8 cellular contexts compared by ENCODE assay signal in the genomic region with DNA sequence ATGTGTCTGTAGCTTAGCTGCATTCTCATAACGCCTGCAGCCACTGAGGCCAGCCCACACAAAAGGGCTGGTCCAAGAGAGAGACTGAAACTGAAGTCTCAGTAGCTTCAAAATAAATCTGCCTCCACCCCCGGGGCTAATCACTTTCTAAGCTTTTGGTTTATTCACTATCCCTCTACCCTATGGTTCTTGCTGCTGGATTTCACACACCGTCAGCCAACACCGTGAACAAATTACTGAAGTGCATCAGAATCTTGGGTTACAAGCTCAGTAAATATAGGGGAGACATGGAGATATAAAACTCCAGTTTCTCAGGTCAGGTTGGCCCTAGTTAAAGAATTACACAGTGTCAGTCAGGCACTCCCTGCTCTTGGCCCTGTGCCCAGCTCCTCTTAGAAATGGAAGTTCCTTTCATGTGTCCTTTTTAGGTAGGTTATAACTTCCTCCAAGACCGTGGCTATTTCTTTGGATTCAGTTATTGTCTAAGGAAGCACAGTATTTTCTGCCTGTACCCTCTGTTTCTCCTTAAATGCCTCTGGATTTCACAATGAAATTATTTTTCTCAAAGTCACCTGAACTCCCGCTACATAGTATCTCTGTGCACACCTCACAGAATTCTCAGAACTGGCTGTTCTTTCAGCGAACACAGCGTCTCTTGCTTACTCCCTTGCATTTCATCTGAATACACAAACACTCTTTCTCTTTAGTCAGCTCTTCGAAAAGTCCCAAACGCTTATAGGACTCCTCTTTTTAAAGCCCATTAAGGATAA.
DNase-seq lines count a peak whose midpoint lies in the region; ATAC-seq and TF ChIP-seq lines count a peak whose summit lies in the region.

No MANE protein-coding gene starts in this region.

- intact Hi-C loops in left lung (cut with DNase I) = no loop called here

- POLR2A ChIA-PET in SK-N-SH (lab: Yijun Ruan, JAX) = no interaction called here

- CTCF ChIA-PET in SK-N-SH (lab: Yijun Ruan, JAX) = no interaction called here

- no peaks in the 10 kb centered on the region for H4K20me1 ChIP-seq in SK-N-SH (ENCODE audit: insufficient read depth)

- no peaks in the 10 kb centered on the region for H3K79me2 ChIP-seq in SK-N-SH (ENCODE audit: insufficient read depth)

- H3K9me2 ChIP-seq in SK-N-SH = no peaks in the 10 kb centered on the region

- ATAC-seq in GM19463 (IDR thresholded peaks at IDR 0.05; ENCODE audit: unreplicated experiment) = peak; percentile 86
- peak; percentile 82 for ATAC-seq in left lung
- no peak for ATAC-seq in GM19035 (IDR thresholded peaks at IDR 0.05; ENCODE audit: unreplicated experiment)

- H3F3A ChIP-seq in SK-N-SH (replicated peaks; ENCODE audit: insufficient read depth) = no peaks in the 10 kb centered on the region

- H3K36me3 ChIP-seq in left lung (no peaks in the 10 kb centered on the region), SK-N-SH (replicated peaks in 1 of 2; ENCODE audit: control insufficient read depth in 1 of 2, insufficient read depth in 2 of 2, low read length in 1 of 2) (no peaks in the 10 kb centered on the region)

- no peak for TF ChIP-seq EP300 in SK-N-SH (IDR thresholded peaks at IDR 0.05; ENCODE audit: borderline replicate concordance in 1 of 2, low read depth in 1 of 2, low read length in 1 of 2)

- DNase-seq in ELR (ENCODE audit: low read depth) = peak; percentile 19
- peak in 1 of 2 experiments; percentile 79 for DNase-seq in HL-60 (ENCODE audit: low read depth in 1 of 2, low spot score in 1 of 2)
- DNase-seq in activated CD4-positive, alpha-beta T cell treated with anti-CD3 and anti-CD28 coated beads, Interleukin-2, amount 50 U/mL, for 48 hours = peak; percentile 11 to 16
- DNase-seq in left lung = peak; percentile 79 to 80
- no peak for DNase-seq in SW 1271 (lab: John Stamatoyannopoulos, UW)
- DNase-seq in SK-N-SH = no peak

- no peaks in the 10 kb centered on the region for H3K9me3 ChIP-seq in left lung
- H3K9me3 ChIP-seq in SK-N-SH = no peaks in the 10 kb centered on the region

- no peak for TF ChIP-seq CTCF in HL-60 (IDR thresholded peaks at IDR 0.05; ENCODE audit: insufficient read depth, low read length)
- no peak for TF ChIP-seq CTCF in left lung (IDR thresholded peaks at IDR 0.05)
- no peak for TF ChIP-seq CTCF in SK-N-SH (IDR thresholded peaks at IDR 0.05)

- no peak overlapping the region for H3K4me2 ChIP-seq in SK-N-SH

- H3K27me3 ChIP-seq in HL-60 (ENCODE audit: insufficient read depth, poor library complexity, severe bottlenecking) (no peaks in the 10 kb centered on the region), left lung (no peaks in the 10 kb centered on the region), SK-N-SH (ENCODE audit: insufficient read depth) (no peaks in the 10 kb centered on the region)

- no peak overlapping the region for H3K9ac ChIP-seq in SK-N-SH

- 39% methylated on average over 10 of the region's 10 CpGs for WGBS in SK-N-SH (ENCODE audit: low lambda C conversion rate)

- H3K27ac ChIP-seq in HL-60 (replicated peaks) = 0 out of 2 replicates have a peak overlapping the region, but pooled peaks have one; percentile 18
- H3K27ac ChIP-seq in left lung = no peak overlapping the region
- H3K27ac ChIP-seq in SK-N-SH (ENCODE audit: low read depth in 2 of 2, low read length in 1 of 2) = no peak overlapping the region

- H3K4me1 ChIP-seq in left lung (peaks cover 0 to 9% of the 10 kb centered on the region in 2 donors), SK-N-SH (ENCODE audit: control insufficient read depth in 1 of 2, insufficient read depth in 2 of 2, low read depth in 1 of 2, low read length in 1 of 2) (no peaks in the 10 kb centered on the region)

- no peak for TF ChIP-seq RAD21 in SK-N-SH (IDR thresholded peaks at IDR 0.05; ENCODE audit: low read length)

- no peak overlapping the region for H2AFZ ChIP-seq in SK-N-SH (ENCODE audit: low read depth)

- H3K4me3 ChIP-seq in HL-60 (replicated peaks; ENCODE audit: insufficient read depth, low read length) = no peak overlapping the region
- no peak overlapping the region for H3K4me3 ChIP-seq in left lung
- no peak overlapping the region for H3K4me3 ChIP-seq in SK-N-SH (ENCODE audit: low read depth in 2 of 2, low read length in 1 of 2)

TF ChIP-seq in SK-N-SH, 30 proteins besides CTCF, POLR2A, EP300 and RAD21:
- TF ChIP-seq NRF1 (IDR thresholded peaks at IDR 0.05; ENCODE audit: low read depth, low read length) = no peak
- TF ChIP-seq, protein P1, sequence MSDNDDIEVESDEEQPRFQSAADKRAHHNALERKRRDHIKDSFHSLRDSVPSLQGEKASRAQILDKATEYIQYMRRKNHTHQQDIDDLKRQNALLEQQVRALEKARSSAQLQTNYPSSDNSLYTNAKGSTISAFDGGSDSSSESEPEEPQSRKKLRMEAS (IDR thresholded peaks at IDR 0.05; ENCODE audit: low read depth) = no peak
- no peak for TF ChIP-seq SIN3A (IDR thresholded peaks at IDR 0.05; ENCODE audit: borderline replicate concordance, low read depth, low read length)
- TF ChIP-seq JUND (IDR thresholded peaks at IDR 0.05) = no peak

Comparison
In these comparisons a context has a peak if more than half of its experiments do, and no peak if none do; other contexts are left out.
1. DNase-seq: peak in ELR (single experiment), activated CD4-positive, alpha-beta T cell treated with anti-CD3 and anti-CD28 coated beads, Interleukin-2, amount 50 U/mL, for 48 hours (2 of 2) and left lung (2 of 2); none in SW 1271 (0 of 2) and SK-N-SH (single experiment).